1 cellular context compared by ENCODE assay signal in the genomic region with DNA sequence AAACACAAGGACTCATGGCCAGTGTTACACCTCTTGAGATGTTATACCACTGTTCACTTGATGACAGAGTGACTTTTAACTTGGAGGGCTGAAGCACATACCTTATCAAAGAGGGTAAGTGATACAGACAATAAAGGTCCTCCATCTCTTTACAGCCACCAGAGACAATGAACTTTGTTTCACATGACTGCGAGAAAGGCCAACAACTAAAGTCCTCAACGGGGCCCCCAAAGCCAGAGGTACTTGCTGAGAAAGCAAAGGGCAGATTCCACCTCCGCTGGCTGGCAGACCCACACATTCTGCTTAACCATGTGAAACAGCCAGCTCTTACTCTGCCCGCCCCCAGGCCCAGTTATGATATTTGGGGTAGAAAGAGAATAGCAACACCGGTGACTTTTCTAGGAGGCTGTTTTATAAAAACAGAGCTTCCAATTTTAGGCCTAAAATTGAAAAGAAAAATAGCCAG.
TF ChIP-seq lines count a peak whose summit lies in the region.

No MANE protein-coding gene starts in this region.

TF ChIP-seq in IMR-90, 13 proteins besides CTCF, POLR2A, EP300 and RAD21 (continued from another document):
- TF ChIP-seq BHLHE40 (IDR thresholded peaks at IDR 0.05; ENCODE audit: low read depth, low read length): no peak
- TF ChIP-seq FOS (IDR thresholded peaks at IDR 0.05; ENCODE audit: low read depth, low read length): no peak
- no peak for TF ChIP-seq RCOR1 (IDR thresholded peaks at IDR 0.05; ENCODE audit: insufficient replicate concordance, low read length)
- no peak for TF ChIP-seq MAFK (IDR thresholded peaks at IDR 0.05; ENCODE audit: low read depth, low read length)
- no peak for TF ChIP-seq RFX5 (IDR thresholded peaks at IDR 0.05; ENCODE audit: low read depth, low read length)
- no peak for TF ChIP-seq CHD1 (IDR thresholded peaks at IDR 0.05; ENCODE audit: low read depth, low read length)
- TF ChIP-seq CEBPB (IDR thresholded peaks at IDR 0.05; ENCODE audit: low read depth, low read length): no peak
- TF ChIP-seq MAZ (IDR thresholded peaks at IDR 0.05; ENCODE audit: borderline replicate concordance, low read depth, low read length): no peak
- TF ChIP-seq, protein P1, sequence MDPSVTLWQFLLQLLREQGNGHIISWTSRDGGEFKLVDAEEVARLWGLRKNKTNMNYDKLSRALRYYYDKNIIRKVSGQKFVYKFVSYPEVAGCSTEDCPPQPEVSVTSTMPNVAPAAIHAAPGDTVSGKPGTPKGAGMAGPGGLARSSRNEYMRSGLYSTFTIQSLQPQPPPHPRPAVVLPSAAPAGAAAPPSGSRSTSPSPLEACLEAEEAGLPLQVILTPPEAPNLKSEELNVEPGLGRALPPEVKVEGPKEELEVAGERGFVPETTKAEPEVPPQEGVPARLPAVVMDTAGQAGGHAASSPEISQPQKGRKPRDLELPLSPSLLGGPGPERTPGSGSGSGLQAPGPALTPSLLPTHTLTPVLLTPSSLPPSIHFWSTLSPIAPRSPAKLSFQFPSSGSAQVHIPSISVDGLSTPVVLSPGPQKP (IDR thresholded peaks at IDR 0.05; ENCODE audit: borderline replicate concordance, low read depth, low read length): no peak
- no peak for TF ChIP-seq SMC3 (IDR thresholded peaks at IDR 0.05; ENCODE audit: low read depth, low read length)
- TF ChIP-seq, protein P2, sequence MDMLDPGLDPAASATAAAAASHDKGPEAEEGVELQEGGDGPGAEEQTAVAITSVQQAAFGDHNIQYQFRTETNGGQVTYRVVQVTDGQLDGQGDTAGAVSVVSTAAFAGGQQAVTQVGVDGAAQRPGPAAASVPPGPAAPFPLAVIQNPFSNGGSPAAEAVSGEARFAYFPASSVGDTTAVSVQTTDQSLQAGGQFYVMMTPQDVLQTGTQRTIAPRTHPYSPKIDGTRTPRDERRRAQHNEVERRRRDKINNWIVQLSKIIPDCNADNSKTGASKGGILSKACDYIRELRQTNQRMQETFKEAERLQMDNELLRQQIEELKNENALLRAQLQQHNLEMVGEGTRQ (IDR thresholded peaks at IDR 0.05; ENCODE audit: low read depth, low read length): no peak
- TF ChIP-seq NFE2L2 (IDR thresholded peaks at IDR 0.05; ENCODE audit: low read depth, low read length): no peak
